ENCODE assay signal across 11 cellular contexts in the genomic region with DNA sequence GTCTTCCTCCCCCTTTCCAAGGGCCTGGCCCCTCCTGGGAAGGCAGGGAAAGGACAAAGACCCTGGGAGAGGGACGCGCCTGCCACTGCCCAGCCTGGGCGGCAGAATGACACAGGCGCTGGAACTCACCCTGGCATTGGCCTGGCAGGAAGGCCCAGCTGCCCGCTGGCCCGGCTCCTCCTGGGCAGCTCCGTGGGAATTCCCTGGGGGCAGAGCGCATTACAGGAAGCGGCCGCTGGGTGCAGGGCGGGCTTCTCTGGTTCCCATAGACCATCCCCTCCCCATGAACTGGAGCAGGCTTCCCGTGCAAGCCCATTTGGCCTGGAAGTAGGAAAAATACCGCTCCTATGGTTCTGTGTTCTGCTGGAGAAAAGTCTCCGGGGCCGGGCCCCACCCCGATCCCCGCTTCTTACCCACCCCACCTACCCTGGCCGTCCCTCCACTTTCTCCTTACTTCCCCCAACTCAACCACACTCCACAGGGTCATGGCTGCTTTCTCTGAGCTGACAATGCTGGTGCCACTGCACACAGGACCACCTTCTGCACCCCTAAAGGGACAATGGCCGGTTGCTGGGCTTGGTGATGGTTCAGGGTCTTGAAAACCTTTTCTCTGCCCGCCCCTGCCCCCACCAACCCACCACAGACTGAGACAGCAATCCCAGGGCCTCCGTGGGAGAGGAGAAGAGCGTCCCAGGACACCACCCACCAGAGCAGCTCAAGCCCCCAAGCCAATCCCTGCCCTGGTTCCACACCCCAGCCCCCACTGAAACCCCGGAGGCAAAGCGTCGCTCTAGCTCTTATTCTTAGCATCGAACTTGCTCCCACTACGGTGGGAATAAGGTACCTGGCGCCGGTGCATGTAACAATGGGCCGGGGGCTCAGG. TPM values are rescaled to one million over a fixed set of nuclear protein-coding genes. Genes with fewer than 3 reads are reported as not detected.
A peak's percentile ranks its signal among the peaks of the same experiment; 100 is the strongest.
DNase-seq lines count a peak whose midpoint lies in the region; ATAC-seq and TF ChIP-seq lines count a peak whose summit lies in the region.
"Had no signal": no experiment of that assay in that cellular context is flagged by ENCODE, and none has a peak within 500 bp of the region (broad histone marks: within the 10 kb centered on the region; RNA-seq: fewer than 3 reads in every experiment).

No MANE protein-coding gene starts in this region.

- no peaks in the 10 kb centered on the region for H4K20me1 ChIP-seq in Karpas-422 (ENCODE audit: insufficient read depth, low read depth, low read length)

- no peak overlapping the region for H3K4me3 Mint-ChIP-seq in activated CD8-positive, alpha-beta memory T cell treated with anti-CD3 and anti-CD28 coated beads, Interleukin-2, amount 10 ng/mL, durations not matched to agents 7 days and 5 days
- H3K4me3 Mint-ChIP-seq: activated naive CD4-positive, alpha-beta T cell treated with anti-CD3 and anti-CD28 coated beads, Interleukin-2, amount 50 U/mL, for 24 hours had no signal

- H2AFZ ChIP-seq in Karpas-422 (ENCODE audit: low read length): no peak overlapping the region

- H3K79me2 ChIP-seq in Karpas-422 (ENCODE audit: low read length): no peaks in the 10 kb centered on the region

- H3K27me3 ChIP-seq in body of pancreas (no peaks in the 10 kb centered on the region), right cardiac atrium (ENCODE audit: control insufficient read depth, insufficient read depth) (no peaks in the 10 kb centered on the region), skeletal muscle satellite cell (ENCODE audit: control insufficient read depth, insufficient read depth, low read length) (peaks cover 2% of the 10 kb centered on the region), Karpas-422 (ENCODE audit: low read length) (no peaks in the 10 kb centered on the region)

- H3K9me3 Mint-ChIP-seq in activated CD8-positive, alpha-beta memory T cell treated with anti-CD3 and anti-CD28 coated beads, Interleukin-2, amount 10 ng/mL, durations not matched to agents 7 days and 5 days (ENCODE audit: low read depth): no peaks in the 10 kb centered on the region
- H3K9me3 Mint-ChIP-seq: activated naive CD4-positive, alpha-beta T cell treated with anti-CD3 and anti-CD28 coated beads, Interleukin-2, amount 50 U/mL, for 24 hours had no signal

- peak; percentile 13 to 31 (median 28) for DNase-seq in body of pancreas
- peak; percentile 62 to 87 (median 75) for DNase-seq in right cardiac atrium
- DNase-seq in Karpas-422: no peak
- no peak for DNase-seq in activated CD8-positive, alpha-beta memory T cell treated with anti-CD3 and anti-CD28 coated beads, Interleukin-2, amount 10 ng/mL, durations not matched to agents 7 days and 5 days
- no peak for DNase-seq in cerebellum (ENCODE audit: low spot score)

- CTCF ChIA-PET in activated CD8-positive, alpha-beta memory T cell treated with anti-CD3 and anti-CD28 coated beads, Interleukin-2, amount 10 ng/mL, durations not matched to agents 7 days and 5 days (lab: Charles Lee): no interaction called here

- no peak overlapping the region for H3K27ac Mint-ChIP-seq in activated CD8-positive, alpha-beta memory T cell treated with anti-CD3 and anti-CD28 coated beads, Interleukin-2, amount 10 ng/mL, durations not matched to agents 7 days and 5 days

- peaks cover 13% of the 10 kb centered on the region for H3K27me3 Mint-ChIP-seq in activated CD8-positive, alpha-beta memory T cell treated with anti-CD3 and anti-CD28 coated beads, Interleukin-2, amount 10 ng/mL, durations not matched to agents 7 days and 5 days

- H3K4me2 ChIP-seq in skeletal muscle satellite cell (ENCODE audit: low read length) (peak overlapping the region; percentile 47), Karpas-422 (ENCODE audit: low read depth, low read length, poor library complexity, severe bottlenecking) (no peak overlapping the region)

- H3K9me2 ChIP-seq in Karpas-422 (replicated peaks; ENCODE audit: insufficient read depth, low read length): no peaks in the 10 kb centered on the region

- no peaks in the 10 kb centered on the region for H3K4me1 Mint-ChIP-seq in activated CD8-positive, alpha-beta memory T cell treated with anti-CD3 and anti-CD28 coated beads, Interleukin-2, amount 10 ng/mL, durations not matched to agents 7 days and 5 days

- H3K36me3 ChIP-seq in ES-I3 (ENCODE audit: insufficient read depth, low read length): no peaks in the 10 kb centered on the region
- H3K36me3 ChIP-seq in body of pancreas (replicated peaks in 1 of 2; ENCODE audit: insufficient read depth in 1 of 2, low read depth in 2 of 2): no peaks in the 10 kb centered on the region
- no peaks in the 10 kb centered on the region for H3K36me3 ChIP-seq in skeletal muscle satellite cell (ENCODE audit: insufficient read depth, low read length)
- H3K36me3 ChIP-seq in Karpas-422 (ENCODE audit: insufficient read depth, low read length): no peaks in the 10 kb centered on the region

- H3K36me3 Mint-ChIP-seq in activated CD8-positive, alpha-beta memory T cell treated with anti-CD3 and anti-CD28 coated beads, Interleukin-2, amount 10 ng/mL, durations not matched to agents 7 days and 5 days: no peaks in the 10 kb centered on the region
- H3K36me3 Mint-ChIP-seq: activated naive CD4-positive, alpha-beta T cell treated with anti-CD3 and anti-CD28 coated beads, Interleukin-2, amount 50 U/mL, for 24 hours had no signal

- TF ChIP-seq CTCF in body of pancreas (IDR thresholded peaks at IDR 0.05): peak in 1 of 7 experiments; percentile 8

- ATAC-seq in body of pancreas (peak; percentile 62), right cardiac atrium (peak; percentile 60 to 68), HG02870 (IDR thresholded peaks at IDR 0.05; ENCODE audit: unreplicated experiment) (no peak)
- no peak for ATAC-seq in activated CD8-positive, alpha-beta memory T cell treated with anti-CD3 and anti-CD28 coated beads, Interleukin-2, amount 10 ng/mL, durations not matched to agents 7 days and 5 days

- intact Hi-C loops in body of pancreas (cut with DNase I): no loop called here
- intact Hi-C loops in right cardiac atrium (cut with DNase I): no loop called here

- H3K9ac ChIP-seq in ES-I3 (ENCODE audit: low read depth, low read length) (peak overlapping the region; percentile 3; the same call in 1 of the 2 replicates), skeletal muscle satellite cell (ENCODE audit: low read depth, low read length) (peak overlapping the region; percentile 58), Karpas-422 (ENCODE audit: low read length) (no peak overlapping the region)

- H3K9me3 ChIP-seq in ES-I3 (ENCODE audit: control insufficient read depth, insufficient read depth, low read length): no peaks in the 10 kb centered on the region
- H3K9me3 ChIP-seq in body of pancreas: no peaks in the 10 kb centered on the region
- no peaks in the 10 kb centered on the region for H3K9me3 ChIP-seq in right cardiac atrium (ENCODE audit: control insufficient read depth, low read length)
- no peaks in the 10 kb centered on the region for H3K9me3 ChIP-seq in skeletal muscle satellite cell (replicated peaks; ENCODE audit: low read length)
- H3K9me3 ChIP-seq in Karpas-422 (ENCODE audit: low read length): no peaks in the 10 kb centered on the region
- H3K9me3 ChIP-seq: mucosa of descending colon had no signal

- peak in 1 of 3 donors; percentile 36 for TF ChIP-seq POLR2A in body of pancreas (IDR thresholded peaks at IDR 0.05)

- H3K4me3 ChIP-seq in body of pancreas (no peak overlapping the region), right cardiac atrium (ENCODE audit: low read length) (no peak overlapping the region), skeletal muscle satellite cell (ENCODE audit: low read length) (no peak overlapping the region), Karpas-422 (ENCODE audit: low read length) (no peak overlapping the region)
- H3K4me3 ChIP-seq: mucosa of descending colon had no signal

- H3K4me1 ChIP-seq in ES-I3 (ENCODE audit: insufficient read depth, low read length): peaks cover 13% of the 10 kb centered on the region; the same call in 1 of the 2 replicates
- H3K4me1 ChIP-seq in body of pancreas: peaks cover 14% of the 10 kb centered on the region
- peaks cover 19% of the 10 kb centered on the region for H3K4me1 ChIP-seq in right cardiac atrium (ENCODE audit: control insufficient read depth, insufficient read depth, low read length)
- peaks cover 30% of the 10 kb centered on the region for H3K4me1 ChIP-seq in skeletal muscle satellite cell (ENCODE audit: control insufficient read depth, insufficient read depth, low read length)
- no peaks in the 10 kb centered on the region for H3K4me1 ChIP-seq in Karpas-422 (ENCODE audit: low read length)

- 81 to 83% methylated on average over 18 to 28 of the region's 30 CpGs for WGBS in body of pancreas, 2 donors
- 71% methylated on average over 30 of the region's 30 CpGs for WGBS in right cardiac atrium

- H3K27ac ChIP-seq in body of pancreas (peak overlapping the region in 3 of 4 donors; percentile 41 to 62 (median 56)), right cardiac atrium (ENCODE audit: low read length) (peak overlapping the region; percentile 23), Karpas-422 (ENCODE audit: low read length) (no peak overlapping the region)

RNA-seq across cellular contexts. Expression of a gene that starts 58.9 kb away (rescaled TPM):
- not detected for total RNA-seq in body of pancreas
- under 1 TPM in 2 of 4 donors, not detected in 2; 0.14 to 0.17 TPM for total RNA-seq in right cardiac atrium
- polyA plus RNA-seq in right cardiac atrium: 0.16 TPM
- not detected in 2 replicates for total RNA-seq in skeletal muscle satellite cell (2012; rRNA removed)
- total RNA-seq in Karpas-422 (2014; rRNA removed; shearing (Covaris generic); ENCODE audit: low replicate concordance): not detected in 2 replicates
- total RNA-seq in activated CD8-positive, alpha-beta memory T cell treated with anti-CD3 and anti-CD28 coated beads, Interleukin-2, amount 10 ng/mL, durations not matched to agents 7 days and 5 days: not detected
- not detected for total RNA-seq in cerebellum
- total RNA-seq: mucosa of descending colon, subcutaneous adipose tissue had no signal

Comparison
In these comparisons a context has a peak if more than half of its experiments do, and no peak if none do; other contexts are left out.
1. ATAC-seq: peak in body of pancreas (single experiment) and right cardiac atrium (2 of 2); none in activated CD8-positive, alpha-beta memory T cell treated with anti-CD3 and anti-CD28 coated beads, Interleukin-2, amount 10 ng/mL, durations not matched to agents 7 days and 5 days (single experiment) and HG02870 (single experiment).
2. DNase-seq: peak in body of pancreas (4 of 4) and right cardiac atrium (3 of 3); none in Karpas-422 (single experiment), activated CD8-positive, alpha-beta memory T cell treated with anti-CD3 and anti-CD28 coated beads, Interleukin-2, amount 10 ng/mL, durations not matched to agents 7 days and 5 days (single experiment) and cerebellum (single experiment).